7 cellular contexts compared by ENCODE assay signal in the genomic region with DNA sequence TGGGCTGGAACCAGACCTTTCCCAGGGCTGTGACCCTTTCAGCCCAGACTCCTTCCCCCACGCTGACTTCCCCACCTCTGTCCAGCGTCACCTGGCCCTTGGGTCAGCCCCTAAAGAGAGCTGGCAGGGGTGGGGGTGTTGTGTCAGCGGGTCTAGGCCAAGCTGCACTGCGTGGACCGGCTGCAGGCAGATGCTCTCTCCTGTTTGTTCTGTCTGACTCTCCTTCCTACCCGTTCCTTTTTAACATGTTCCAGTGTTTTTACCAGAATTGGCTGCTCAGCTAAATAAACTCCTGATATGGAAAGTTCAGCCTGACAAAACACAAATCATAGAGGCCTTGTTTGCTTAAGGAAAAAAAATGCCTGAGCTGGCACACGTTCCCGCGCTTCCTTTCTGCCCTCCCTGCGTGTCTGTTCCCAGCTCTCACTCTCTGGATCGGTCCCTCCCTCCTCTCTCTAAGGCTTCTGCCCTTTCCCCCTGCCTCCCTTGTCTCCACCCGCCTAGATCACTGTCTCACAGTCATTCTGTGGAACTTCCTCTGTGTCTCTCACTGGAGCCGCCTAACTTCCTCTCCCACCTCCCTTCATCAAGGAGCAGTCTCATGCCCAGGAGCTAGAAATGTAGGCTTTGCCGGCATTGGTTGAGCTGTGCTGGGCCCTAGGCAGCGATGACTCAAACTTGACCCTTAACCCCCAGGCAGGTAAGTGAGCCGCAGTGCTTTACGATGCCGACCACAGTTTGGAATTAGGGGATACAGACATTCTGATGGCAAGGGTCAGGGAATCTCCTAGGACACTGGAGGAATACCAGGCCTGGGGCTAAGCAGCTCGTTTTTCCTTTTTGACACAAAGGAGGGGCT. TPM values are rescaled to one million over a fixed set of nuclear protein-coding genes. Genes with fewer than 3 reads are reported as not detected.
DNase-seq lines count a peak whose midpoint lies in the region; ATAC-seq and TF ChIP-seq lines count a peak whose summit lies in the region.

No MANE protein-coding gene starts in this region.

- H3K4me3 ChIP-seq in H7 (ENCODE audit: insufficient read depth, low read depth, low read length) (no peak overlapping the region), OCI-LY7 (ENCODE audit: low read depth, low read length, poor library complexity, severe bottlenecking) (no peak overlapping the region)

- CTCF ChIA-PET in OCI-LY7 (lab: Charles Lee; ENCODE audit: unreplicated experiment), result no interaction called here

- no peak for ATAC-seq in memory B cell (ENCODE audit: low read depth)

- H3K4me1 Mint-ChIP-seq in memory B cell, result peaks cover 21% of the 10 kb centered on the region

- peaks cover 2% of the 10 kb centered on the region for H3K36me3 Mint-ChIP-seq in memory B cell

- TF ChIP-seq CTCF in OCI-LY7 (conservative IDR thresholded peaks at IDR 0.05; ENCODE audit: low read length), result no peak

- DNase-seq in H7, result peak; percentile 62
- DNase-seq in OCI-LY7 (ENCODE audit: low spot score), result no peak
- DNase-seq in dermis blood vessel endothelial cell, result peak; percentile 63
- no peak for DNase-seq in memory B cell (ENCODE audit: low spot score in 2 of 2)
- DNase-seq in ureter (ENCODE audit: low spot score), result peak; percentile 79
- DNase-seq in activated T-cell treated with anti-CD3 and anti-CD28 coated beads for 4 hours, result no peak
- DNase-seq in iPS-NIHi11 (ENCODE audit: low spot score), result no peak

- H3K27ac ChIP-seq in OCI-LY7 (ENCODE audit: low read depth, low read length, poor library complexity, severe bottlenecking), result peak overlapping the region; percentile 13

- H3K4me3 Mint-ChIP-seq in memory B cell, result no peak overlapping the region

- H3K36me3 ChIP-seq in H7 (replicated peaks; ENCODE audit: control insufficient read depth, insufficient read depth, low read length) (peaks cover 3% of the 10 kb centered on the region), OCI-LY7 (ENCODE audit: insufficient read depth, low read length) (peaks cover 42% of the 10 kb centered on the region)

- no peaks in the 10 kb centered on the region for H4K20me1 ChIP-seq in OCI-LY7 (ENCODE audit: insufficient read depth, low read length)

- intact Hi-C loops in OCI-LY7 (cut with micrococcal nuclease; ENCODE audit: unreplicated experiment), result no loop called here

- no peaks in the 10 kb centered on the region for H3K79me2 ChIP-seq in OCI-LY7 (ENCODE audit: insufficient read depth, low read depth, low read length)

- POLR2A ChIA-PET in OCI-LY7 (lab: Charles Lee), result interaction anchor here (0.6 kb wide), 1 partner anchor 101 kb away, joined by 4 read pairs; no protein-coding TSS in a partner anchor

- no peaks in the 10 kb centered on the region for H3K9me3 ChIP-seq in OCI-LY7 (ENCODE audit: low read length)

- H3K9me3 Mint-ChIP-seq in memory B cell, result no peaks in the 10 kb centered on the region

- H3K9me2 ChIP-seq in OCI-LY7 (ENCODE audit: insufficient read depth, low read length), result no peaks in the 10 kb centered on the region

- H3K4me2 ChIP-seq in OCI-LY7 (ENCODE audit: low read length), result no peak overlapping the region

- peak overlapping the region; percentile 24 for H3K27ac Mint-ChIP-seq in memory B cell

- H3K27me3 ChIP-seq in H7 (ENCODE audit: control insufficient read depth, insufficient read depth, low read length), result no peaks in the 10 kb centered on the region

- peaks cover 25% of the 10 kb centered on the region for H3K4me1 ChIP-seq in OCI-LY7 (ENCODE audit: insufficient read depth, low read length, poor library complexity, severe bottlenecking)

- BruUV-seq in OCI-LY7 (replicated peaks; lab: Mats Ljungman, UMichigan), result no TSS peak

- no peaks in the 10 kb centered on the region for H3K27me3 Mint-ChIP-seq in memory B cell

- no peak overlapping the region for H2AFZ ChIP-seq in OCI-LY7 (ENCODE audit: low read length)

RNA-seq across cellular contexts. Expression of a gene that starts 15.5 kb away (rescaled TPM):
- total RNA-seq in H7 (2014; rRNA removed; shearing (Covaris generic)), result 29.7 and 49.8 TPM in 2 replicates
- 18.6 and 27.5 TPM in 2 replicates for total RNA-seq in OCI-LY7 (2014; rRNA removed; shearing (Covaris generic))
- total RNA-seq in OCI-LY7 (2022) (44.7 and 59.9 TPM in 2 replicates), dermis blood vessel endothelial cell (16.7 and 35.7 TPM in 2 replicates), ureter (72.2 TPM)

RNA-seq across cellular contexts. Expression of a gene that starts 41.4 kb away (rescaled TPM):
- 10.6 and 11.2 TPM in 2 replicates for total RNA-seq in H7 (2014; rRNA removed; shearing (Covaris generic))
- 66.2 and 76.2 TPM in 2 replicates for total RNA-seq in OCI-LY7 (2014; rRNA removed; shearing (Covaris generic))
- total RNA-seq in OCI-LY7 (2022) (84.7 and 100 TPM in 2 replicates), dermis blood vessel endothelial cell (4.6 and 6.8 TPM in 2 replicates), ureter (14.8 TPM)

Comparison
In these comparisons a context has a peak if more than half of its experiments do, and no peak if none do; other contexts are left out.
1. DNase-seq: peak in H7 (single experiment), dermis blood vessel endothelial cell (single experiment) and ureter (single experiment); none in OCI-LY7 (single experiment), memory B cell (0 of 2), activated T-cell treated with anti-CD3 and anti-CD28 coated beads for 4 hours (single experiment) and iPS-NIHi11 (single experiment).